22 cellular contexts compared by ENCODE assay signal in the genomic region with DNA sequence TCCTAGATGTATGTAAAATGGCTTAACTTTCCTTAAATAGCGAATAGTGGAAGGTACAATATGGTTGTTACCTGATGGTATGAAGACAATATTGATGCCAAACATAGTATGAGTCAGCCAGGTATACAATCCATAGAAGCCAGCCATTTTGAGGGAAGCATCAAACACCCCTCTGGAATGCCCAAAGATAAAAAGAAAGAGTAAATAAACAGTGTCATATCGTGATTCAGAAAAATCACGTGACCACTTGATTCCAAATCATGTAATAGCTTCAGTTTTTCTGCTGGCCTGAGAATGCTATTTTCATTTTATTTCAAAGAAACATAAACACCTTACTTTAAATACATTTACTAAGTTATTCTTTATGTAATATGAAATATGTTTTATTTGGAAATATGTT. TPM values are rescaled to one million over a fixed set of nuclear protein-coding genes. Genes with fewer than 3 reads are reported as not detected.
DNase-seq lines count a peak whose midpoint lies in the region; ATAC-seq, FAIRE-seq and TF ChIP-seq lines count a peak whose summit lies in the region.
"Had no signal": no experiment of that assay in that cellular context is flagged by ENCODE, and none has a peak within 500 bp of the region (broad histone marks: within the 10 kb centered on the region; RNA-seq: fewer than 3 reads in every experiment).

No MANE protein-coding gene starts in this region.

- TF ChIP-seq POLR2A in A549 (IDR thresholded peaks at IDR 0.05; ENCODE audit: low read length): no peak
- TF ChIP-seq POLR2A in H54 (IDR thresholded peaks at IDR 0.05; ENCODE audit: low read depth, low read length): no peak
- no peak for TF ChIP-seq POLR2A in K562 (conservative IDR thresholded peaks at IDR 0.05)
- no peak for TF ChIP-seq POLR2A in erythroblast (IDR thresholded peaks at IDR 0.05; ENCODE audit: low read length)

- in situ Hi-C loops in K562 (cut with MboI): no loop called here

- POLR2A ChIA-PET in A549 (lab: Yijun Ruan, JAX) (no interaction called here), RWPE1 (lab: Yijun Ruan, JAX; ENCODE audit: low non-redundant PET) (no interaction called here), K562 (lab: Yijun Ruan, JAX) (interaction anchor here (0.6 to 0.9 kb wide), 2 partner anchors 9 to 311 kb away, joined by 3 to 5 read pairs; no protein-coding TSS in a partner anchor)

- peaks cover 82% of the 10 kb centered on the region for H3K36me3 ChIP-seq in K562 (ENCODE audit: control insufficient read depth, insufficient read depth, low read length)

- H3K27me3 ChIP-seq in K562 (ENCODE audit: control insufficient read depth in 2 of 2, insufficient read depth in 2 of 2, low read length in 2 of 2): no peaks in the 10 kb centered on the region
- H3K27me3 ChIP-seq: Peyer's patch had no signal

- no peaks in the 10 kb centered on the region for H3K79me2 ChIP-seq in K562 (ENCODE audit: control insufficient read depth, insufficient read depth, low read length)

- H3K4me2 ChIP-seq in A549: peak overlapping the region; percentile 25; the same call in 2 of the 3 replicates
- H3K4me2 ChIP-seq in K562 (ENCODE audit: insufficient read depth, low read length): no peak overlapping the region

- H2AFZ ChIP-seq in K562 (ENCODE audit: low read depth, low read length): no peak overlapping the region
- H2AFZ ChIP-seq: GM23248 had no signal

- FAIRE-seq in A549 (lab: Jason Lieb, UNC) (no peak), H54 (lab: Jason Lieb, UNC) (peak; percentile 11), K562 (lab: Jason Lieb, UNC) (no peak), D721Med (lab: Jason Lieb, UNC) (no peak)
- FAIRE-seq: A204.1, GM18507 had no signal

- peak overlapping the region; percentile 18 to 80; a peak in 5 of 6 replicates for H3K27ac ChIP-seq in A549
- H3K27ac ChIP-seq in RWPE1: no peak overlapping the region
- no peak overlapping the region for H3K27ac ChIP-seq in K562 (ENCODE audit: extremely low read depth, low read depth, low read length)
- H3K27ac ChIP-seq: GM23248, Peyer's patch had no signal

- TF ChIP-seq CTCF in A549 (IDR thresholded peaks at IDR 0.05) (no peak), RWPE1 (conservative IDR thresholded peaks at IDR 0.05; ENCODE audit: low read depth) (no peak), K562 (IDR thresholded peaks at IDR 0.05 in 2 of 3, conservative IDR thresholded peaks at IDR 0.05 in 1 of 3; ENCODE audit: insufficient read depth in 2 of 3, low read depth in 1 of 3, low read length in 3 of 3) (no peak), D721Med (IDR thresholded peaks at IDR 0.05; ENCODE audit: insufficient read depth, missing control alignments) (no peak)

- TF ChIP-seq EP300 in A549 (IDR thresholded peaks at IDR 0.05) (no peak), K562 (IDR thresholded peaks at IDR 0.05; ENCODE audit: low read length) (no peak)

- CTCF ChIA-PET in A549 (lab: Yijun Ruan, JAX) (no interaction called here), RWPE1 (lab: Yijun Ruan, JAX) (no interaction called here), K562 (lab: Yijun Ruan, JAX; ENCODE audit: low intra/inter-chr PET ratio) (no interaction called here)

- H3K9ac ChIP-seq in K562 (ENCODE audit: insufficient read depth in 1 of 2, low read depth in 2 of 2, low read length in 2 of 2): no peak overlapping the region
- H3K9ac ChIP-seq: GM23248 had no signal

- no peaks in the 10 kb centered on the region for H4K20me1 ChIP-seq in K562 (replicated peaks; ENCODE audit: control insufficient read depth, insufficient read depth, low read length)

- DNase-seq in A549 (ENCODE audit: low read depth in 1 of 2, low spot score in 1 of 2) (no peak), H54 (ENCODE audit: insufficient read length, low spot score) (no peak), RWPE1 (ENCODE audit: low spot score) (peak; percentile 77), K562 (ENCODE audit: extremely low read depth in 1 of 4, low spot score in 3 of 4) (no peak), D721Med (ENCODE audit: insufficient read length, low spot score) (no peak), MV-4-11 (lab: John Stamatoyannopoulos, UW) (no peak), erythroblast (lab: John Stamatoyannopoulos, UW) (no peak), AG20443 (ENCODE audit: low spot score) (no peak)
- DNase-seq: CD4-positive, CD25-positive, alpha-beta regulatory T cell; COR-L47; DND-41; GM23248; HCEC 1CT; NCI-H1417 treated with DMSO at 0.1 percent for 48 hours; NCI-H187 treated with DMSO at 0.1 percent for 48 hours; NCI-H510A treated with DMSO at 0.1 percent for 48 hours; NCI-H774; NK-92 treated with Interleukin-12 subunit alpha and Interleukin-12 subunit beta, amount 100 ng/mL, for 24 hours; Peyer's patch had no signal

- H3K9me3 ChIP-seq in A549 (0 out of 3 replicates have a peak, but pooled peaks cover 3% of the 10 kb centered on the region), K562 (replicated peaks; ENCODE audit: control insufficient read depth, insufficient read depth, low read depth, low read length) (no peaks in the 10 kb centered on the region)
- H3K9me3 ChIP-seq: Peyer's patch had no signal

- intact Hi-C loops in K562 (cut with micrococcal nuclease): no loop called here

- 47% methylated on average over 3 of the region's 3 CpGs for WGBS in A549 (ENCODE audit: missing lambda C conversion rate)
- 41% methylated on average over 3 of the region's 3 CpGs for WGBS in K562 (ENCODE audit: insufficient coverage, low coverage, missing lambda C conversion rate)

- TF ChIP-seq RAD21 in A549 (conservative IDR thresholded peaks at IDR 0.05 in 1 of 2, IDR thresholded peaks at IDR 0.05 in 1 of 2): no peak
- TF ChIP-seq RAD21 in K562 (CRISPR knock-in tag; conservative IDR thresholded peaks at IDR 0.05 in 1 of 2, IDR thresholded peaks at IDR 0.05 in 1 of 2): no peak

- H3K4me3 ChIP-seq in A549 (no peak overlapping the region), K562 (no peak overlapping the region)
- H3K4me3 ChIP-seq: GM23248, Peyer's patch had no signal

- no peaks in the 10 kb centered on the region for H3K9me1 ChIP-seq in K562 (ENCODE audit: control insufficient read depth, insufficient read depth, low read length)

- H3K4me1 ChIP-seq in A549 (peaks cover 68% of the 10 kb centered on the region), K562 (replicated peaks in 1 of 2; ENCODE audit: control insufficient read depth in 2 of 2, insufficient read depth in 2 of 2, low read length in 2 of 2) (peaks cover 0 to 3% of the 10 kb centered on the region in 2 experiments; a peak in 2 of 5 replicates)
- H3K4me1 ChIP-seq: Peyer's patch had no signal

- ATAC-seq in A549 (no peak), K562 (no peak)
- ATAC-seq: Right ventricle myocardium inferior had no signal

- BruUV-seq in K562 (replicated peaks; lab: Mats Ljungman, UMichigan): no TSS peak

TF ChIP-seq in A549, 52 proteins besides CTCF, POLR2A, EP300 and RAD21 (continues in another document):
- TF ChIP-seq FOXS1 (CRISPR knock-in tag; IDR thresholded peaks at IDR 0.05): no peak

TF ChIP-seq in K562, 482 proteins besides CTCF, POLR2A, EP300 and RAD21:
- TF ChIP-seq RAD51 (IDR thresholded peaks at IDR 0.05; ENCODE audit: borderline replicate concordance, low read depth) (peak; percentile 61; the same call in 1 of the 2 replicates), LARP7 (IDR thresholded peaks at IDR 0.05) (no peak), TFE3 (CRISPR knock-in tag; IDR thresholded peaks at IDR 0.05) (peak; percentile 64), TOE1 (IDR thresholded peaks at IDR 0.05; ENCODE audit: borderline replicate concordance) (peak; percentile 31; the same call in 1 of the 2 replicates), TOE1 (CRISPR knock-in tag; IDR thresholded peaks at IDR 0.05; ENCODE audit: borderline replicate concordance, low read depth) (no peak)

RNA-seq across cellular contexts. Expression of gene CTNNAL1, which starts 24.6 kb away (rescaled TPM):
- 42.5 and 63.6 TPM in 2 replicates for polyA plus RNA-seq in A549 (2011; rRNA removed)
- polyA plus RNA-seq in A549 (2012; cell fraction: cytosol; rRNA removed): 21.6 and 25.3 TPM in 2 replicates
- 7.2 and 11.1 TPM in 2 replicates for polyA plus RNA-seq in A549 (2012; cell fraction: nucleus; rRNA removed)
- 43.8 to 61.3 TPM (median 48.8 TPM) in 3 replicates for polyA plus RNA-seq in A549 (2017; fragmentation: RNase III; extraction: RNeasy Plus Mini Kit Qiagen cat#74134 plus additional on column Dnase treatment)
- 6.0 and 7.1 TPM in 2 replicates for polyA minus RNA-seq in A549 (2011; rRNA and poly(A)+ RNA removed)
- 8.0 and 35.8 TPM in 2 replicates for total RNA-seq in K562 (2011; cell fraction: chromatin; rRNA removed; ENCODE audit: low replicate concordance)
- total RNA-seq in K562 (2011; cell fraction: nucleolus; rRNA removed): 3.3 and 5.7 TPM in 2 replicates
- 8.6 and 9.2 TPM in 2 replicates for total RNA-seq in K562 (2011; cell fraction: nucleoplasm; rRNA removed)
- 37.6 and 38.9 TPM in 2 replicates for total RNA-seq in K562 (2014; rRNA removed)
- 78.0 and 89.1 TPM in 2 replicates for total RNA-seq in K562 (2014; rRNA removed; fragmentation: Illumina TruSeq; extraction: Trizol)
- total RNA-seq in K562 (2015; rRNA removed; fragmentation: Illumina TruSeq; extraction: Trizol): 42.2 and 46.7 TPM in 2 replicates
- total RNA-seq in K562 (2021): 46.9 and 48.8 TPM in 2 replicates
- 42.5 and 70.7 TPM in 2 replicates for polyA plus RNA-seq in K562 (2011; rRNA removed)
- polyA plus RNA-seq in K562 (2011; cell fraction: cytosol; rRNA removed): 9.6 and 20.6 TPM in 2 replicates
- 6.0 and 11.1 TPM in 2 replicates for polyA plus RNA-seq in K562 (2011; cell fraction: nucleus; rRNA removed)
- 32.7 and 33.7 TPM in 2 replicates for polyA plus RNA-seq in K562 (2012)
- 53.8 and 57.9 TPM in 2 replicates for polyA plus RNA-seq in K562 (2014; fragmentation: Illumina TruSeq; extraction: Trizol)
- 10 to 100 TPM; 23.2 to 29.8 TPM for polyA plus RNA-seq in K562 (2014; fragmentation: Nextera tagmentation; extraction: Ambion mirVana)
- 42.3 and 43.6 TPM in 2 replicates for polyA plus RNA-seq in K562 (2014; rRNA removed)
- polyA minus RNA-seq in K562 (2011; rRNA and poly(A)+ RNA removed): 45.3 and 51.5 TPM in 2 replicates
- 16.8 and 20.3 TPM in 2 replicates for polyA minus RNA-seq in K562 (2011; cell fraction: cytosol; rRNA and poly(A)+ RNA removed)
- 9.7 and 16.2 TPM in 2 replicates for polyA minus RNA-seq in K562 (2011; cell fraction: nucleus; rRNA and poly(A)+ RNA removed)

Comparison
In these comparisons a context has a peak if more than half of its experiments do, and no peak if none do; other contexts are left out.
1. H3K27ac ChIP-seq: peak in A549 (2 of 2); none in RWPE1 (single experiment) and K562 (single experiment).
2. Of the 35 proteins assayed by ChIP-seq in both K562 and A549: peak only in K562: none; only in A549: JUNB and USF2; in both: none; in neither: 33.